ENCODE assay signal across 8 cellular contexts in genomic region chr16:10743610-10744369, GRCh38. TPM values are rescaled to one million over a fixed set of nuclear protein-coding genes. Genes with fewer than 3 reads are reported as not detected.
DNase-seq lines count a peak whose midpoint lies in the region; ATAC-seq and TF ChIP-seq lines count a peak whose summit lies in the region.

NUBP1 (plus strand) TSS chr16:10743842; CDS start chr16:10743864, 22 bp downstream.

- no peaks in the 10 kb centered on the region for H3K9me3 ChIP-seq in BE2C

- H3K27ac Mint-ChIP-seq in activated CD4-positive, alpha-beta T cell treated with anti-CD3 and anti-CD28 coated beads, Interleukin-2, amount 10 ng/mL, durations not matched to agents 7 days and 5 days = peak within 1 kb of the TSS; percentile 98

- peaks cover 54% of the 10 kb centered on the region for H3K4me1 Mint-ChIP-seq in activated CD4-positive, alpha-beta T cell treated with anti-CD3 and anti-CD28 coated beads, Interleukin-2, amount 10 ng/mL, durations not matched to agents 7 days and 5 days

- H3K36me3 ChIP-seq in BE2C = no peaks in the 10 kb centered on the region; the same call in 1 of the 2 replicates

- peaks cover 13% of the 10 kb centered on the region for H3K4me1 ChIP-seq in BE2C

- H3K4me3 ChIP-seq in BE2C (ENCODE audit: low read depth, low read length) = peak within 1 kb of the TSS; percentile 76

- DNase-seq in BE2C (peak; percentile 99), GM19240 (ENCODE audit: insufficient read length, low spot score) (peak; percentile 83), NCI-H526 treated with DMSO at 0.1 percent for 48 hours (lab: John Stamatoyannopoulos, UW) (peak; percentile 98), cortex of kidney (lab: John Stamatoyannopoulos, UW) (peak; percentile 55), left kidney (ENCODE audit: low read depth, low spot score) (peak; percentile 99)
- peak; percentile 99 for DNase-seq in activated CD4-positive, alpha-beta T cell treated with anti-CD3 and anti-CD28 coated beads, Interleukin-2, amount 10 ng/mL, durations not matched to agents 7 days and 5 days
- DNase-seq in stimulated activated CD4-positive, alpha-beta T cell treated with anti-CD3 and anti-CD28 coated beads, Interleukin-2, amount 100 ng/mL, for 24 hours = peak; percentile 100

- H3K27me3 Mint-ChIP-seq in activated CD4-positive, alpha-beta T cell treated with anti-CD3 and anti-CD28 coated beads, Interleukin-2, amount 10 ng/mL, durations not matched to agents 7 days and 5 days = no peaks in the 10 kb centered on the region

- TF ChIP-seq CTCF in BE2C (IDR thresholded peaks at IDR 0.05; ENCODE audit: low read depth, low read length) = no peak

- H3K4me3 Mint-ChIP-seq in activated CD4-positive, alpha-beta T cell treated with anti-CD3 and anti-CD28 coated beads, Interleukin-2, amount 10 ng/mL, durations not matched to agents 7 days and 5 days = peak within 1 kb of the TSS; percentile 81

- ATAC-seq in HG03460 (IDR thresholded peaks at IDR 0.05; ENCODE audit: unreplicated experiment) = peak; percentile 83

- CTCF ChIA-PET in activated CD4-positive, alpha-beta T cell treated with anti-CD3 and anti-CD28 coated beads, Interleukin-2, amount 10 ng/mL, durations not matched to agents 7 days and 5 days (lab: Charles Lee) = interaction anchor here (1.2 to 1.7 kb wide), 5 partner anchors 8 to 233 kb away, joined by 3 to 7 read pairs (median 4); partner anchors contain the start of gene CIITA

- H3K27me3 ChIP-seq in BE2C = no peaks in the 10 kb centered on the region

- peaks cover 26% of the 10 kb centered on the region for H3K36me3 Mint-ChIP-seq in activated CD4-positive, alpha-beta T cell treated with anti-CD3 and anti-CD28 coated beads, Interleukin-2, amount 10 ng/mL, durations not matched to agents 7 days and 5 days (ENCODE audit: low read depth)

- H3K9me3 Mint-ChIP-seq in activated CD4-positive, alpha-beta T cell treated with anti-CD3 and anti-CD28 coated beads, Interleukin-2, amount 10 ng/mL, durations not matched to agents 7 days and 5 days = no peaks in the 10 kb centered on the region

- POLR2A ChIA-PET in activated CD4-positive, alpha-beta T cell treated with anti-CD3 and anti-CD28 coated beads, Interleukin-2, amount 10 ng/mL, durations not matched to agents 7 days and 5 days (lab: Charles Lee) = interaction anchor here (0.7 to 1.1 kb wide), 2 partner anchors 197 to 198 kb away, joined by 3 to 5 read pairs; partner anchors contain the start of gene DEXI

RNA-seq across cellular contexts. Expression of gene NUBP1, which starts in this region (rescaled TPM):
- 62.5 TPM for polyA plus RNA-seq in BE2C (2012; ENCODE audit: insufficient read depth, insufficient read length, low read depth)
- total RNA-seq in activated CD4-positive, alpha-beta T cell treated with anti-CD3 and anti-CD28 coated beads, Interleukin-2, amount 10 ng/mL, durations not matched to agents 7 days and 5 days = 10 to 100 TPM; 26.3 to 28.7 TPM

Comparison
In these comparisons a context has a peak if more than half of its experiments do, and no peak if none do; other contexts are left out.
1. Peak in every context shown above with its lines: DNase-seq, ATAC-seq and H3K4me3 ChIP-seq.